24 cellular contexts compared by ENCODE assay signal in the genomic region with DNA sequence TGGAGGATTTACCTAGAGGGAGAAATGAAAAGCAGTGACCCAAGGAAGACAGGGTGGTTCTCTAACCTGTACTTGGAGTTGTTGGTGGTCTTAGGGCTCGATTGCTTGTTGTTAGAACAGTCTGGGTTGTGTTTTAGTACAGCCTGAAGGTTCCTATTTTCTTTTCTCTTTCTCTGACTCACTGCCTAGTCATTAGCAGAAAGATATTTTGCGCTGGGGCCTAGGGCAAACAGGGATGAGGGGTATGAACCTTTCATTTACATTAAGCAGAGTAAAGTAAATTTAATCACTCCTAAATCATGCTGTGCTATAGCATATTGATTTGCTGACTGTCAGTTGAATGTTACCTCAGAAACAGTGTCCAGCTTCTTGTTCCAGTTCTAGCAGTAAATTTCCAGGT.
DNase-seq lines count a peak whose midpoint lies in the region; FAIRE-seq and TF ChIP-seq lines count a peak whose summit lies in the region.
"Had no signal": no experiment of that assay in that cellular context is flagged by ENCODE, and none has a peak within 500 bp of the region (broad histone marks: within the 10 kb centered on the region; RNA-seq: fewer than 3 reads in every experiment).

No MANE protein-coding gene starts in this region.

- peak; percentile 3 for DNase-seq in MCF 10A (ENCODE audit: unreplicated experiment)
- no peak for DNase-seq in breast epithelium (ENCODE audit: low spot score in 2 of 2)
- peak; percentile 7 for DNase-seq in RWPE1 (ENCODE audit: low spot score)
- peak; percentile 13 for DNase-seq in epithelial cell of esophagus (ENCODE audit: low read depth)
- DNase-seq in GF-D8 (lab: John Stamatoyannopoulos, UW) = no peak
- no peak for DNase-seq in GM19239 (ENCODE audit: insufficient read length, low spot score)
- DNase-seq: 8988T; ACHN; AML-193; BE2C; CD4-positive, alpha-beta T cell; CD8-positive, alpha-beta memory T cell; DMS 273 treated with DMSO at 0.1 percent for 48 hours; DMS79; EL; GM23248; H7; HCEC 1CT had no signal

- no peak for FAIRE-seq in GM19239 (lab: Jason Lieb, UNC)
- FAIRE-seq: A549, D721Med, GM12892, H1 had no signal

- intact Hi-C loops in MCF 10A (cut with micrococcal nuclease) (no loop called here), breast epithelium (cut with DNase I; ENCODE audit: low total_unique reads) (no loop called here)

- no peaks in the 10 kb centered on the region for H3K4me1 Mint-ChIP-seq in MCF 10A (ENCODE audit: insufficient read depth, unreplicated experiment)
- H3K4me1 Mint-ChIP-seq: CD14-positive monocyte; CD8-positive, alpha-beta memory T cell had no signal

- H3K4me3 Mint-ChIP-seq in MCF 10A (ENCODE audit: unreplicated experiment) = no peak overlapping the region
- H3K4me3 Mint-ChIP-seq: CD14-positive monocyte; CD4-positive, alpha-beta T cell; CD8-positive, alpha-beta memory T cell had no signal

- no peaks in the 10 kb centered on the region for H3K27me3 Mint-ChIP-seq in MCF 10A (ENCODE audit: insufficient read depth, unreplicated experiment)
- H3K27me3 Mint-ChIP-seq: CD4-positive, alpha-beta T cell had no signal

- H3K27me3 ChIP-seq in breast epithelium = no peaks in the 10 kb centered on the region
- H3K27me3 ChIP-seq: BE2C; BLaER1 treated with 17β-estradiol and CSF1 and Interleukin-3, amounts not matched to agents 10 nM and 100 nM had no signal

- POLR2A ChIA-PET in MCF 10A (lab: Yijun Ruan, JAX) = no interaction called here
- POLR2A ChIA-PET in RWPE1 (lab: Yijun Ruan, JAX; ENCODE audit: low non-redundant PET) = no interaction called here

- no peaks in the 10 kb centered on the region for H3K4me1 ChIP-seq in breast epithelium
- H3K4me1 ChIP-seq: A549, BE2C had no signal

- CTCF ChIA-PET in MCF 10A (lab: Yijun Ruan, JAX) (no interaction called here), RWPE1 (lab: Yijun Ruan, JAX) (no interaction called here)

- TF ChIP-seq CTCF in MCF 10A (IDR thresholded peaks at IDR 0.05; ENCODE audit: unreplicated experiment) = no peak
- no peak for TF ChIP-seq CTCF in breast epithelium (IDR thresholded peaks at IDR 0.05)
- TF ChIP-seq CTCF in RWPE1 (conservative IDR thresholded peaks at IDR 0.05; ENCODE audit: low read depth) = no peak
- no peak for TF ChIP-seq CTCF in epithelial cell of esophagus (IDR thresholded peaks at IDR 0.05; ENCODE audit: insufficient read depth, low read depth, low read length, missing control alignments)

- H3K4me3 ChIP-seq in breast epithelium (no peak overlapping the region), epithelial cell of esophagus (ENCODE audit: low read length) (no peak overlapping the region)
- H3K4me3 ChIP-seq: A549; BLaER1 treated with 17β-estradiol and CSF1 and Interleukin-3, amounts not matched to agents 10 nM and 100 nM; GM23248 had no signal

- H3K9me3 Mint-ChIP-seq in MCF 10A (ENCODE audit: unreplicated experiment) = no peaks in the 10 kb centered on the region

- H3K27ac ChIP-seq in breast epithelium (no peak overlapping the region), RWPE1 (no peak overlapping the region)
- H3K27ac ChIP-seq: A549; BLaER1 treated with 17β-estradiol and CSF1 and Interleukin-3, amounts not matched to agents 10 nM and 100 nM; GM23248 had no signal

- H3K27ac Mint-ChIP-seq in MCF 10A (ENCODE audit: low read depth, unreplicated experiment) = no peak overlapping the region
- H3K27ac Mint-ChIP-seq: CD14-positive monocyte; CD4-positive, alpha-beta T cell; CD8-positive, alpha-beta memory T cell had no signal

- H3K9me3 ChIP-seq in breast epithelium = peaks cover 0 to 6% of the 10 kb centered on the region in 2 donors
- H3K9me3 ChIP-seq: A549; BE2C; BLaER1 treated with 17β-estradiol and CSF1 and Interleukin-3, amounts not matched to agents 10 nM and 100 nM had no signal

- TF ChIP-seq POLR2A in breast epithelium (IDR thresholded peaks at IDR 0.05) = no peak

- no peaks in the 10 kb centered on the region for H3K36me3 ChIP-seq in breast epithelium
- H3K36me3 ChIP-seq: BE2C; BLaER1 treated with 17β-estradiol and CSF1 and Interleukin-3, amounts not matched to agents 10 nM and 100 nM had no signal

- BruUV-seq in MCF 10A (replicated peaks; lab: Mats Ljungman, UMichigan) = no TSS peak

- H3K36me3 Mint-ChIP-seq in MCF 10A (ENCODE audit: insufficient read depth, unreplicated experiment) = no peaks in the 10 kb centered on the region
- H3K36me3 Mint-ChIP-seq: CD14-positive monocyte; CD8-positive, alpha-beta memory T cell had no signal

Comparison
In these comparisons a context has a peak if more than half of its experiments do, and no peak if none do; other contexts are left out.
1. DNase-seq: peak in MCF 10A (single experiment), RWPE1 (single experiment) and epithelial cell of esophagus (single experiment); none in breast epithelium (0 of 2), GF-D8 (single experiment) and GM19239 (single experiment).